In genomic region chr7:42292991-42293521, GRCh38 we compare ENCODE assay signal across 16 cellular contexts. TPM values are rescaled to one million over a fixed set of nuclear protein-coding genes. Genes with fewer than 3 reads are reported as not detected.
DNase-seq lines count a peak whose midpoint lies in the region; ATAC-seq and TF ChIP-seq lines count a peak whose summit lies in the region.
"Had no signal": no experiment of that assay in that cellular context is flagged by ENCODE, and none has a peak within 500 bp of the region (broad histone marks: within the 10 kb centered on the region; RNA-seq: fewer than 3 reads in every experiment).

No MANE protein-coding gene starts in this region.

- H3K27me3 Mint-ChIP-seq in activated T-helper 17 cell treated with anti-CD3 and anti-CD28 coated beads, Interleukin-2, amount 50 U/mL, for 72 hours: no peaks in the 10 kb centered on the region
- no peaks in the 10 kb centered on the region for H3K27me3 Mint-ChIP-seq in activated CD4-positive, alpha-beta T cell treated with anti-CD3 and anti-CD28 coated beads, Interleukin-2, amount 10 ng/mL, durations not matched to agents 24 days and 14 days
- H3K27me3 Mint-ChIP-seq: stimulated activated naive CD8-positive, alpha-beta T cell treated with anti-CD3 and anti-CD28 coated beads, Interleukin-15, Interleukin-2, amounts not matched to agents 100 ng/mL and 50 ng/mL, for 24 hours had no signal

- no peak overlapping the region for H3K4me3 ChIP-seq in RWPE2 (ENCODE audit: severe bottlenecking)
- H3K4me3 ChIP-seq in smooth muscle cell: no peak overlapping the region
- H3K4me3 ChIP-seq: HAP-1, Peyer's patch had no signal

- H3K27ac ChIP-seq in RWPE2 (ENCODE audit: poor library complexity, severe bottlenecking) (peak overlapping the region; percentile 53), smooth muscle cell (ENCODE audit: low read depth) (peak overlapping the region; percentile 37)
- H3K27ac ChIP-seq: Peyer's patch, WERI-Rb-1 had no signal

- H3K4me2 ChIP-seq in smooth muscle cell: peak overlapping the region; percentile 61

- H3K9ac ChIP-seq in smooth muscle cell (ENCODE audit: low read depth): peak overlapping the region; percentile 16

- no peak overlapping the region for H3K27ac Mint-ChIP-seq in activated T-helper 17 cell treated with anti-CD3 and anti-CD28 coated beads, Interleukin-2, amount 50 U/mL, for 72 hours
- H3K27ac Mint-ChIP-seq in activated CD4-positive, alpha-beta T cell treated with anti-CD3 and anti-CD28 coated beads, Interleukin-2, amount 10 ng/mL, durations not matched to agents 24 days and 14 days: no peak overlapping the region
- H3K27ac Mint-ChIP-seq: nephron; stimulated activated naive CD8-positive, alpha-beta T cell treated with anti-CD3 and anti-CD28 coated beads, Interleukin-15, Interleukin-2, amounts not matched to agents 100 ng/mL and 50 ng/mL, for 24 hours had no signal

- H2AFZ ChIP-seq in smooth muscle cell (ENCODE audit: low read depth): peak overlapping the region; percentile 38

- intact Hi-C loops in activated CD4-positive, alpha-beta T cell treated with anti-CD3 and anti-CD28 coated beads, Interleukin-2, amount 10 ng/mL, durations not matched to agents 24 days and 14 days (cut with micrococcal nuclease): no loop called here

- 47% methylated on average over 8 of the region's 8 CpGs for whole genome bisulfite sequencing in smooth muscle cell (ENCODE audit: low lambda C conversion rate)

- H3K36me3 ChIP-seq in RWPE2 (ENCODE audit: low read depth) (no peaks in the 10 kb centered on the region), smooth muscle cell (ENCODE audit: low read depth) (no peaks in the 10 kb centered on the region)
- H3K36me3 ChIP-seq: HAP-1, Peyer's patch, WERI-Rb-1 had no signal

- no peaks in the 10 kb centered on the region for H3K4me1 Mint-ChIP-seq in activated T-helper 17 cell treated with anti-CD3 and anti-CD28 coated beads, Interleukin-2, amount 50 U/mL, for 72 hours
- H3K4me1 Mint-ChIP-seq in activated CD4-positive, alpha-beta T cell treated with anti-CD3 and anti-CD28 coated beads, Interleukin-2, amount 10 ng/mL, durations not matched to agents 24 days and 14 days: no peaks in the 10 kb centered on the region
- H3K4me1 Mint-ChIP-seq: nephron had no signal

- no peaks in the 10 kb centered on the region for H3K9me3 Mint-ChIP-seq in activated T-helper 17 cell treated with anti-CD3 and anti-CD28 coated beads, Interleukin-2, amount 50 U/mL, for 72 hours
- no peaks in the 10 kb centered on the region for H3K9me3 Mint-ChIP-seq in activated CD4-positive, alpha-beta T cell treated with anti-CD3 and anti-CD28 coated beads, Interleukin-2, amount 10 ng/mL, durations not matched to agents 24 days and 14 days
- H3K9me3 Mint-ChIP-seq: nephron; stimulated activated naive CD8-positive, alpha-beta T cell treated with anti-CD3 and anti-CD28 coated beads, Interleukin-15, Interleukin-2, amounts not matched to agents 100 ng/mL and 50 ng/mL, for 24 hours had no signal

- ATAC-seq in RWPE2 (ENCODE audit: low read depth) (peak; percentile 95), GM18873 (IDR thresholded peaks at IDR 0.05; ENCODE audit: low FRiP score, unreplicated experiment) (no peak)
- no peak for ATAC-seq in activated T-helper 17 cell treated with anti-CD3 and anti-CD28 coated beads, Interleukin-2, amount 50 U/mL, for 72 hours (replicated peaks)

- H3K79me2 ChIP-seq in smooth muscle cell (ENCODE audit: low read depth): no peaks in the 10 kb centered on the region

- H3K36me3 Mint-ChIP-seq in activated T-helper 17 cell treated with anti-CD3 and anti-CD28 coated beads, Interleukin-2, amount 50 U/mL, for 72 hours (ENCODE audit: low read depth): no peaks in the 10 kb centered on the region
- H3K36me3 Mint-ChIP-seq in activated CD4-positive, alpha-beta T cell treated with anti-CD3 and anti-CD28 coated beads, Interleukin-2, amount 10 ng/mL, durations not matched to agents 24 days and 14 days (ENCODE audit: low read depth): no peaks in the 10 kb centered on the region

- H3K9me3 ChIP-seq in RWPE2 (ENCODE audit: severe bottlenecking) (no peaks in the 10 kb centered on the region), smooth muscle cell (replicated peaks; ENCODE audit: low read depth) (no peaks in the 10 kb centered on the region)
- H3K9me3 ChIP-seq: HAP-1, Peyer's patch had no signal

- no peaks in the 10 kb centered on the region for H3F3A ChIP-seq in smooth muscle cell (ENCODE audit: low read depth)

- H4K20me1 ChIP-seq in smooth muscle cell (ENCODE audit: low read depth): no peaks in the 10 kb centered on the region

- H3K4me3 Mint-ChIP-seq in activated T-helper 17 cell treated with anti-CD3 and anti-CD28 coated beads, Interleukin-2, amount 50 U/mL, for 72 hours: no peak overlapping the region
- no peak overlapping the region for H3K4me3 Mint-ChIP-seq in activated CD4-positive, alpha-beta T cell treated with anti-CD3 and anti-CD28 coated beads, Interleukin-2, amount 10 ng/mL, durations not matched to agents 24 days and 14 days
- H3K4me3 Mint-ChIP-seq: nephron; stimulated activated naive CD8-positive, alpha-beta T cell treated with anti-CD3 and anti-CD28 coated beads, Interleukin-15, Interleukin-2, amounts not matched to agents 100 ng/mL and 50 ng/mL, for 24 hours had no signal

- H3K27me3 ChIP-seq in RWPE2 (ENCODE audit: insufficient read depth, poor library complexity, severe bottlenecking) (no peaks in the 10 kb centered on the region), smooth muscle cell (ENCODE audit: low read depth) (no peaks in the 10 kb centered on the region)
- H3K27me3 ChIP-seq: Peyer's patch had no signal

- TF ChIP-seq CTCF in RWPE2 (IDR thresholded peaks at IDR 0.05; ENCODE audit: poor library complexity, severe bottlenecking): no peak
- TF ChIP-seq CTCF in smooth muscle cell (IDR thresholded peaks at IDR 0.05; ENCODE audit: borderline replicate concordance, insufficient read depth, poor library complexity, severe bottlenecking): no peak

- DNase-seq in H4 (ENCODE audit: low spot score): peak; percentile 69
- peak; percentile 85 for DNase-seq in RWPE2 (ENCODE audit: low spot score)
- DNase-seq in islet precursor cell: peak; percentile 85
- DNase-seq in smooth muscle cell (lab: John Stamatoyannopoulos, UW; ENCODE audit: unreplicated experiment): no peak
- DNase-seq in erythroblast (lab: John Stamatoyannopoulos, UW): no peak
- no peak for DNase-seq in activated CD4-positive, alpha-beta T cell treated with anti-CD3 and anti-CD28 coated beads, Interleukin-2, amount 10 ng/mL, durations not matched to agents 24 days and 14 days
- DNase-seq: amniotic stem cell, NCI-H82, Peyer's patch, SW 1271, WERI-Rb-1 had no signal

- H3K4me1 ChIP-seq in RWPE2 (ENCODE audit: insufficient read depth, poor library complexity, severe bottlenecking): peaks cover 13% of the 10 kb centered on the region
- no peaks in the 10 kb centered on the region for H3K4me1 ChIP-seq in smooth muscle cell (ENCODE audit: low read depth)
- H3K4me1 ChIP-seq: HAP-1, Peyer's patch had no signal

- TF ChIP-seq POLR2A in erythroblast (IDR thresholded peaks at IDR 0.05; ENCODE audit: low read length): no peak

RNA-seq across cellular contexts. Expression of gene GLI3, which starts 56.0 kb away (rescaled TPM):
- 4.9 and 5.6 TPM in 2 replicates for total RNA-seq in H4 (2014; rRNA removed; shearing (Covaris generic))
- 31.1 and 31.2 TPM in 2 replicates for total RNA-seq in smooth muscle cell
- polyA plus RNA-seq in smooth muscle cell: 68.2 and 70.4 TPM in 2 replicates
- total RNA-seq in activated T-helper 17 cell treated with anti-CD3 and anti-CD28 coated beads, Interleukin-2, amount 50 U/mL, for 72 hours: under 1 TPM; 0.17 to 0.74 TPM
- total RNA-seq in activated CD4-positive, alpha-beta T cell treated with anti-CD3 and anti-CD28 coated beads, Interleukin-2, amount 10 ng/mL, durations not matched to agents 24 days and 14 days: not detected in 2 replicates

Comparison
In these comparisons a context has a peak if more than half of its experiments do, and no peak if none do; other contexts are left out.
1. DNase-seq: peak in H4 (single experiment), RWPE2 (single experiment) and islet precursor cell (single experiment); none in smooth muscle cell (single experiment), erythroblast (0 of 2) and activated CD4-positive, alpha-beta T cell treated with anti-CD3 and anti-CD28 coated beads, Interleukin-2, amount 10 ng/mL, durations not matched to agents 24 days and 14 days (single experiment).